8 cellular contexts compared by ENCODE assay signal in the genomic region with DNA sequence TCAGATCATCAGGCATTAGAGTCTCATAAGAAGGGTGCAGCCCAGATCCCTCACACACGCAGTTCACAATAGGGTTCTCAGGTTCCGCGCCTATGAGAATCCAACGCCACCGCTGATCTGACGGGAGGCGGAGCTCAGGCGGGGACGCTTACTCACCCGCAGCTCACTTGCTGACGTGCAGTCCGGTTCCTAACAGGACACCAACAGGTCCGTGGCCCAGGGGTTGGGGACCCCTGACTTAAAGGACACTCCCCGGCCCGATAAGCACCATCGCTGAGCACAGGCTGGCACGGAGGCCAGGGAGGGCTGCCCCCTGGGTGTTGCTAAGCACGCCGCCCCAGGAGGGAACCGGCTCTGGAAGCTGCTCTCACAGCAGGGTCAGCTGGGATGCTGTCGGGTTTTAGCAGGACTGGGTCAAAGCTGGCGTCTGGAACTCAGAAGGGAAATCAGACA. TPM values are rescaled to one million over a fixed set of nuclear protein-coding genes. Genes with fewer than 3 reads are reported as not detected.
DNase-seq lines count a peak whose midpoint lies in the region; ATAC-seq and TF ChIP-seq lines count a peak whose summit lies in the region.

No MANE protein-coding gene starts in this region.

- no peak overlapping the region for H3K4me3 ChIP-seq in WERI-Rb-1 (ENCODE audit: low read depth, low read length)

- H3K36me3 ChIP-seq in WERI-Rb-1, result no peaks in the 10 kb centered on the region

- H3K4me1 Mint-ChIP-seq in activated CD4-positive, alpha-beta T cell treated with anti-CD3 and anti-CD28 coated beads for 36 hours, result peaks cover 16% of the 10 kb centered on the region
- peaks cover 24% of the 10 kb centered on the region for H3K4me1 Mint-ChIP-seq in activated T-cell treated with anti-CD3 and anti-CD28 coated beads, Interleukin-2, amount 50 U/mL, for 72 hours (ENCODE audit: low read depth)

- H3K4me3 Mint-ChIP-seq in activated CD4-positive, alpha-beta T cell treated with anti-CD3 and anti-CD28 coated beads for 36 hours, result no peak overlapping the region
- peak overlapping the region; percentile 53 to 78 for H3K4me3 Mint-ChIP-seq in activated T-cell treated with anti-CD3 and anti-CD28 coated beads, Interleukin-2, amount 50 U/mL, for 72 hours

- DNase-seq in activated CD4-positive, alpha-beta T cell treated with anti-CD3 and anti-CD28 coated beads for 36 hours, result peak; percentile 70
- no peak for DNase-seq in activated CD4-positive, alpha-beta T cell treated with anti-CD3 and anti-CD28 coated beads for 1 hour
- DNase-seq in activated T-cell treated with anti-CD3 and anti-CD28 coated beads, Interleukin-2, amount 50 U/mL, for 72 hours, result peak; percentile 40 to 46
- peak; percentile 67 for DNase-seq in glomerular visceral epithelial cell (ENCODE audit: extremely low spot score)
- peak; percentile 47 for DNase-seq in renal cortical epithelial cell (ENCODE audit: low read depth)
- DNase-seq in WERI-Rb-1, result no peak
- no peak for DNase-seq in H4 (ENCODE audit: low spot score)

- POLR2A ChIA-PET in activated CD4-positive, alpha-beta T cell treated with anti-CD3 and anti-CD28 coated beads for 36 hours (lab: Charles Lee), result interaction anchor here (0.6 kb wide), 1 partner anchor 443 kb away, joined by 4 read pairs; no protein-coding TSS in a partner anchor

- H3K9me3 ChIP-seq in WERI-Rb-1 (ENCODE audit: severe bottlenecking), result peaks cover 5% of the 10 kb centered on the region

- no peaks in the 10 kb centered on the region for H3K27me3 ChIP-seq in WERI-Rb-1 (ENCODE audit: insufficient read depth, low read depth, severe bottlenecking)

- no peaks in the 10 kb centered on the region for H3K36me3 Mint-ChIP-seq in activated CD4-positive, alpha-beta T cell treated with anti-CD3 and anti-CD28 coated beads for 36 hours (ENCODE audit: low read depth)
- no peaks in the 10 kb centered on the region for H3K36me3 Mint-ChIP-seq in activated T-cell treated with anti-CD3 and anti-CD28 coated beads, Interleukin-2, amount 50 U/mL, for 72 hours (ENCODE audit: insufficient read depth in 2 of 2)

- H3K27ac Mint-ChIP-seq in activated CD4-positive, alpha-beta T cell treated with anti-CD3 and anti-CD28 coated beads for 36 hours, result no peak overlapping the region
- no peak overlapping the region for H3K27ac Mint-ChIP-seq in activated T-cell treated with anti-CD3 and anti-CD28 coated beads, Interleukin-2, amount 50 U/mL, for 72 hours

- intact Hi-C loops in activated CD4-positive, alpha-beta T cell treated with anti-CD3 and anti-CD28 coated beads for 36 hours (cut with DNase I, micrococcal nuclease), result no loop called here

- CTCF ChIA-PET in activated CD4-positive, alpha-beta T cell treated with anti-CD3 and anti-CD28 coated beads for 36 hours (lab: Charles Lee), result interaction anchor here (1.1 kb wide), 1 partner anchor 32 kb away, joined by 3 read pairs; no protein-coding TSS in a partner anchor

- H3K27me3 Mint-ChIP-seq in activated CD4-positive, alpha-beta T cell treated with anti-CD3 and anti-CD28 coated beads for 36 hours, result peaks cover 34% of the 10 kb centered on the region
- H3K27me3 Mint-ChIP-seq in activated T-cell treated with anti-CD3 and anti-CD28 coated beads, Interleukin-2, amount 50 U/mL, for 72 hours (ENCODE audit: low read depth), result peaks cover 46% of the 10 kb centered on the region

- no peaks in the 10 kb centered on the region for H3K9me3 Mint-ChIP-seq in activated CD4-positive, alpha-beta T cell treated with anti-CD3 and anti-CD28 coated beads for 36 hours (ENCODE audit: low read depth)
- no peaks in the 10 kb centered on the region for H3K9me3 Mint-ChIP-seq in activated T-cell treated with anti-CD3 and anti-CD28 coated beads, Interleukin-2, amount 50 U/mL, for 72 hours

- no peak overlapping the region for H3K27ac ChIP-seq in WERI-Rb-1

- peak; percentile 76 for ATAC-seq in activated CD4-positive, alpha-beta T cell treated with anti-CD3 and anti-CD28 coated beads for 36 hours
- ATAC-seq in activated T-cell treated with anti-CD3 and anti-CD28 coated beads, Interleukin-2, amount 50 U/mL, for 72 hours (replicated peaks in 1 of 2), result peak; percentile 67 to 71
- ATAC-seq in GM21723 (IDR thresholded peaks at IDR 0.05; ENCODE audit: unreplicated experiment), result no peak

- no peak for TF ChIP-seq CTCF in WERI-Rb-1 (IDR thresholded peaks at IDR 0.05; ENCODE audit: low read depth, low read length)

RNA-seq across cellular contexts. Expression of gene BAHCC1, which starts 30.1 kb away (rescaled TPM):
- total RNA-seq in activated CD4-positive, alpha-beta T cell treated with anti-CD3 and anti-CD28 coated beads for 36 hours, result under 1 TPM in 1 of 2 experiments, not detected in 1; 0.05 TPM
- under 1 TPM; 0.02 to 0.14 TPM for total RNA-seq in activated T-cell treated with anti-CD3 and anti-CD28 coated beads, Interleukin-2, amount 50 U/mL, for 72 hours
- 0.69 and 13.2 TPM in 2 replicates for total RNA-seq in renal cortical epithelial cell
- 0.31 and 3.4 TPM in 2 replicates for total RNA-seq in H4 (2014; rRNA removed; shearing (Covaris generic))

Comparison
In these comparisons a context has a peak if more than half of its experiments do, and no peak if none do; other contexts are left out.
1. DNase-seq: peak in activated CD4-positive, alpha-beta T cell treated with anti-CD3 and anti-CD28 coated beads for 36 hours (single experiment), activated T-cell treated with anti-CD3 and anti-CD28 coated beads, Interleukin-2, amount 50 U/mL, for 72 hours (2 of 2), glomerular visceral epithelial cell (single experiment) and renal cortical epithelial cell (single experiment); none in activated CD4-positive, alpha-beta T cell treated with anti-CD3 and anti-CD28 coated beads for 1 hour (single experiment), WERI-Rb-1 (single experiment) and H4 (single experiment).